12 cellular contexts compared by ENCODE assay signal in genomic region chr1:189803364-189803763, GRCh38.
"Had no signal": no experiment of that assay in that cellular context is flagged by ENCODE, and none has a peak within 500 bp of the region (broad histone marks: within the 10 kb centered on the region; RNA-seq: fewer than 3 reads in every experiment).

No MANE protein-coding gene starts in this region.

- DNase-seq: activated CD8-positive, alpha-beta memory T cell treated with anti-CD3 and anti-CD28 coated beads, Interleukin-2, amount 50 U/mL, for 48 hours; activated CD8-positive, alpha-beta T cell treated with anti-CD3 and anti-CD28 coated beads for 36 hours; activated naive CD4-positive, alpha-beta T cell; aorta; foreskin melanocyte; heart left ventricle; left ventricle myocardium superior; mesenchymal stem cell; stimulated activated CD4-positive, alpha-beta T cell treated with anti-CD3 and anti-CD28 coated beads, Interleukin-4, amount 100 ng/mL, for 1 hour; T1000; upper lobe of left lung had no signal

- H3K36me3 ChIP-seq: heart left ventricle, upper lobe of left lung had no signal

- H3K4me3 ChIP-seq: heart left ventricle, upper lobe of left lung had no signal

- H3K27ac ChIP-seq: heart left ventricle, upper lobe of left lung had no signal

- H3K27me3 ChIP-seq: heart left ventricle, upper lobe of left lung had no signal

- H3K4me3 Mint-ChIP-seq: activated CD8-positive, alpha-beta T cell treated with anti-CD3 and anti-CD28 coated beads for 36 hours; stimulated activated naive CD8-positive, alpha-beta T cell treated with anti-CD3 and anti-CD28 coated beads, Interleukin-15, Interleukin-2, amounts not matched to agents 100 ng/mL and 50 ng/mL, for 24 hours had no signal

- H3K9me3 ChIP-seq: heart left ventricle had no signal

- H3K27me3 Mint-ChIP-seq: activated CD8-positive, alpha-beta T cell treated with anti-CD3 and anti-CD28 coated beads for 36 hours; stimulated activated naive CD8-positive, alpha-beta T cell treated with anti-CD3 and anti-CD28 coated beads, Interleukin-15, Interleukin-2, amounts not matched to agents 100 ng/mL and 50 ng/mL, for 24 hours had no signal

- H3K4me1 ChIP-seq: heart left ventricle, upper lobe of left lung had no signal

- H3K27ac Mint-ChIP-seq: activated CD8-positive, alpha-beta T cell treated with anti-CD3 and anti-CD28 coated beads for 36 hours; stimulated activated naive CD8-positive, alpha-beta T cell treated with anti-CD3 and anti-CD28 coated beads, Interleukin-15, Interleukin-2, amounts not matched to agents 100 ng/mL and 50 ng/mL, for 24 hours had no signal
